In genomic region chr1:222096883-222097282, GRCh38 we compare ENCODE assay signal across 16 cellular contexts.
A peak's percentile ranks its signal among the peaks of the same experiment; 100 is the strongest.
DNase-seq lines count a peak whose midpoint lies in the region; ATAC-seq and TF ChIP-seq lines count a peak whose summit lies in the region.
"Had no signal": no experiment of that assay in that cellular context is flagged by ENCODE, and none has a peak within 500 bp of the region (broad histone marks: within the 10 kb centered on the region; RNA-seq: fewer than 3 reads in every experiment).

No MANE protein-coding gene starts in this region.

- DNase-seq in AG10803 (ENCODE audit: low read depth) (peak; percentile 23), LHCN-M2 (ENCODE audit: low read depth) (peak; percentile 62), mesenchymal stem cell (no peak), NCI-H774 (lab: John Stamatoyannopoulos, UW) (no peak), posterior vena cava (ENCODE audit: low spot score) (no peak)
- DNase-seq: cerebellar nuclear complex, left lung, NCI-H2081 treated with DMSO at 0.1 percent for 48 hours, NCI-H226, NCI-H748 treated with DMSO at 0.1 percent for 48 hours had no signal

- no peak overlapping the region for H3K4me3 ChIP-seq in AG10803 (ENCODE audit: low read length)
- H3K4me3 ChIP-seq in esophagus (ENCODE audit: low read depth in 1 of 2, low read length in 2 of 2), result no peak overlapping the region
- no peak overlapping the region for H3K4me3 ChIP-seq in mesenchymal stem cell (ENCODE audit: insufficient read depth in 1 of 2, low read depth in 1 of 2, low read length in 2 of 2)
- H3K4me3 ChIP-seq: BLaER1 treated with 17β-estradiol and CSF1 and Interleukin-3, amounts not matched to agents 10 nM and 100 nM; left lung; tibial artery had no signal

- H3K27me3 ChIP-seq in esophagus (ENCODE audit: control insufficient read depth in 1 of 2, insufficient read depth in 2 of 2, low read length in 2 of 2) (no peaks in the 10 kb centered on the region), mesenchymal stem cell (ENCODE audit: control insufficient read depth in 1 of 2, insufficient read depth in 1 of 2, low read length in 2 of 2) (no peaks in the 10 kb centered on the region)
- H3K27me3 ChIP-seq: BLaER1 treated with 17β-estradiol and CSF1 and Interleukin-3, amounts not matched to agents 10 nM and 100 nM; left lung; tibial artery had no signal

- no peak overlapping the region for H2AFZ ChIP-seq in mesenchymal stem cell (ENCODE audit: low read depth, low read length)

- no peak overlapping the region for H3K14ac ChIP-seq in mesenchymal stem cell (ENCODE audit: low read length in 2 of 2)

- no peak overlapping the region for H3K4me2 ChIP-seq in mesenchymal stem cell (ENCODE audit: low read length, poor library complexity, severe bottlenecking)
- H3K4me2 ChIP-seq: BLaER1 treated with 17β-estradiol and CSF1 and Interleukin-3, amounts not matched to agents 10 nM and 100 nM had no signal

- H4K8ac ChIP-seq in mesenchymal stem cell (ENCODE audit: low read length), result no peak overlapping the region

- H2BK15ac ChIP-seq in mesenchymal stem cell (ENCODE audit: low read depth, poor library complexity, severe bottlenecking), result peak overlapping the region; percentile 15

- H3K9ac ChIP-seq in mesenchymal stem cell (ENCODE audit: low read length), result no peak overlapping the region
- H3K9ac ChIP-seq: BLaER1 treated with 17β-estradiol and CSF1 and Interleukin-3, amounts not matched to agents 10 nM and 100 nM had no signal

- no peak overlapping the region for H2BK12ac ChIP-seq in mesenchymal stem cell (ENCODE audit: low read length in 2 of 2)

- no peak overlapping the region for H2BK120ac ChIP-seq in mesenchymal stem cell (ENCODE audit: low read depth, low read length)

- H3K79me1 ChIP-seq in mesenchymal stem cell (replicated peaks; ENCODE audit: low read length, poor library complexity, severe bottlenecking), result no peaks in the 10 kb centered on the region

- no peaks in the 10 kb centered on the region for H3K36me3 ChIP-seq in esophagus (ENCODE audit: control insufficient read depth in 2 of 2, insufficient read depth in 2 of 2, low read length in 1 of 2)
- H3K36me3 ChIP-seq in mesenchymal stem cell (ENCODE audit: control insufficient read depth in 1 of 2, insufficient read depth in 2 of 2, low read depth in 1 of 2, low read length in 2 of 2), result no peaks in the 10 kb centered on the region
- H3K36me3 ChIP-seq: BLaER1 treated with 17β-estradiol and CSF1 and Interleukin-3, amounts not matched to agents 10 nM and 100 nM; left lung; tibial artery; WERI-Rb-1 had no signal

- no peak for TF ChIP-seq CTCF in AG10803 (conservative IDR thresholded peaks at IDR 0.05; ENCODE audit: low read length)

- no peak overlapping the region for H3K23ac ChIP-seq in mesenchymal stem cell (ENCODE audit: low read length in 2 of 2)

- 67 to 69% methylated on average over 4 of the region's 4 CpGs for WGBS in esophagus, 2 donors
- WGBS in mesenchymal stem cell, result 97% methylated on average over 4 of the region's 4 CpGs

- ATAC-seq in GM18519 (IDR thresholded peaks at IDR 0.05; ENCODE audit: low FRiP score, unreplicated experiment), result no peak

- no peak overlapping the region for H3K4ac ChIP-seq in mesenchymal stem cell (ENCODE audit: low read depth in 1 of 2, low read length in 2 of 2)

- H3K27ac ChIP-seq in esophagus (ENCODE audit: low read depth in 2 of 2, low read length in 1 of 2) (peak overlapping the region; percentile 32 to 58), mesenchymal stem cell (ENCODE audit: low read length, poor library complexity, severe bottlenecking) (no peak overlapping the region)
- H3K27ac ChIP-seq: BLaER1 treated with 17β-estradiol and CSF1 and Interleukin-3, amounts not matched to agents 10 nM and 100 nM; left lung; tibial artery; WERI-Rb-1 had no signal

- H2AK5ac ChIP-seq in mesenchymal stem cell (ENCODE audit: low read length, severe bottlenecking), result no peak overlapping the region

- no peak overlapping the region for H2BK5ac ChIP-seq in mesenchymal stem cell (ENCODE audit: low read depth, low read length, poor library complexity, severe bottlenecking)

- no peak overlapping the region for H3K18ac ChIP-seq in mesenchymal stem cell (ENCODE audit: low read depth in 1 of 2, low read length in 2 of 2)

- H3K9me3 ChIP-seq in esophagus (ENCODE audit: control insufficient read depth in 2 of 2, insufficient read depth in 1 of 2, low read depth in 1 of 2, low read length in 1 of 2) (no peaks in the 10 kb centered on the region), mesenchymal stem cell (ENCODE audit: control insufficient read depth, low read length) (no peaks in the 10 kb centered on the region)
- H3K9me3 ChIP-seq: BLaER1 treated with 17β-estradiol and CSF1 and Interleukin-3, amounts not matched to agents 10 nM and 100 nM; Caco-2; left lung; tibial artery had no signal

- intact Hi-C loops in posterior vena cava (cut with DNase I), result no loop called here

- no peak overlapping the region for H4K91ac ChIP-seq in mesenchymal stem cell (ENCODE audit: low read length)

- peaks cover 0 to 4% of the 10 kb centered on the region in 2 donors for H3K4me1 ChIP-seq in esophagus (ENCODE audit: control insufficient read depth in 2 of 2, insufficient read depth in 2 of 2, low read length in 1 of 2)
- no peaks in the 10 kb centered on the region for H3K4me1 ChIP-seq in mesenchymal stem cell (ENCODE audit: control insufficient read depth, insufficient read depth, low read depth, low read length)
- H3K4me1 ChIP-seq: BLaER1 treated with 17β-estradiol and CSF1 and Interleukin-3, amounts not matched to agents 10 nM and 100 nM; Caco-2; left lung; tibial artery had no signal

Comparison
In these comparisons a context has a peak if more than half of its experiments do, and no peak if none do; other contexts are left out.
1. DNase-seq: peak in AG10803 (single experiment) and LHCN-M2 (single experiment); none in mesenchymal stem cell (single experiment), NCI-H774 (single experiment) and posterior vena cava (single experiment).